In the genomic region with DNA sequence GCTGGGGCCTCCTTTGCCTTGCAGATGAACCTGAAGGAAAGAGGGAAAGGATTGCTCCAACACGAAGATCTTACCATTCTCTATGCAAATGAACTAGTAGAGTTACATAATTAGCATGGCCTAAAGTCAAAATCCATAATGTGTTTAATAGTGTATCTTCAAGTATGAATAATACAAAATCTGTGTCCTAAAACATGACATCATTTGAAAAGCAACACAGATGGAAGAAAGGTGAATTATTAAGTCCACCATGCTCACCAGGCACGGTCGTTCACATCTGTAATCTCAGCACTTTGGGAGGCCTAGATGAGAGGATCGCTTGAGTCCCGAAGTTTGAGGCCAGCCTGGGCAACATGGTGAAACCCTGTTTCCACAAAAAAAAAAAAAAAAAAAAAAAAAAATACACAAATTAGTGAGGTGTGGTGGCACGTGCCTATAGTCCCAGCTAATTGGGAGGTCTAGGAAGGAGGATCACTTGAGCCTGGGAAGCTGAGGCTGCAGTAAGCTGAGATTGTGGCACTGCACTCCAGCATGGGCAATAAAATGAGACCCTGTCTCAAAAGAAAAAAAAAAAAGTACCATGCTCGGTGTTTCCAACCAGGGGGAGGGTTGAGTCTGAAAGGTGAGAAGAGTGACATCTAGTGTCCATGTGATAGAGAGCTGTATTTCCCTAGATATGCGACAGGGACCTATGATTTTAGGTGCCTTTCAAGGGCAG, we compare ENCODE assay signal across 8 cellular contexts. TPM values are rescaled to one million over a fixed set of nuclear protein-coding genes. Genes with fewer than 3 reads are reported as not detected.
DNase-seq lines count a peak whose midpoint lies in the region; ATAC-seq and TF ChIP-seq lines count a peak whose summit lies in the region.

No MANE protein-coding gene starts in this region.

- no peak for ATAC-seq in GM21423 (IDR thresholded peaks at IDR 0.05; ENCODE audit: unreplicated experiment)

- peak overlapping the region; percentile 78 for H3K4me3 Mint-ChIP-seq in HFFc6

- DNase-seq in DMS153 treated with DMSO at 0.1 percent for 48 hours (lab: John Stamatoyannopoulos, UW; ENCODE audit: unreplicated experiment) (peak; percentile 13), HFFc6 (peak; percentile 48), NT2/D1 (ENCODE audit: low read depth, low spot score) (peak; percentile 42), cardiac fibroblast (ENCODE audit: low read depth in 2 of 2) (peak; percentile 63 to 68), posterior vena cava (ENCODE audit: low spot score) (no peak)
- DNase-seq in activated naive CD4-positive, alpha-beta T cell treated with Interleukin-2 at 50 U/mL for 16 hours: no peak

- no peaks in the 10 kb centered on the region for H3K36me3 Mint-ChIP-seq in HFFc6 (ENCODE audit: low read depth)

- no peak overlapping the region for H3K27ac ChIP-seq in liver (ENCODE audit: low read depth in 1 of 2, low read length in 2 of 2)

- H3K4me1 Mint-ChIP-seq in HFFc6 (ENCODE audit: low read depth): peaks cover 9% of the 10 kb centered on the region; the same call in 1 of the 2 replicates

- no peaks in the 10 kb centered on the region for H3K27me3 ChIP-seq in NT2/D1 (ENCODE audit: insufficient read depth, insufficient read length)
- no peaks in the 10 kb centered on the region for H3K27me3 ChIP-seq in liver (ENCODE audit: control insufficient read depth in 4 of 4, insufficient read depth in 4 of 4, low read length in 3 of 4)

- peak; percentile 76 to 83 for TF ChIP-seq RAD21 in liver (IDR thresholded peaks at IDR 0.05)

- WGBS in liver: 43% methylated on average over 8 of the region's 8 CpGs

- H3K36me3 ChIP-seq in NT2/D1 (ENCODE audit: insufficient read depth, insufficient read length, low read length) (no peaks in the 10 kb centered on the region), liver (ENCODE audit: control insufficient read depth in 4 of 4, insufficient read depth in 3 of 4, low read depth in 1 of 4, low read length in 3 of 4) (no peaks in the 10 kb centered on the region)

- TF ChIP-seq CTCF in HFFc6 (IDR thresholded peaks at IDR 0.05): peak; percentile 80
- peak; percentile 65 for TF ChIP-seq CTCF in cardiac fibroblast (IDR thresholded peaks at IDR 0.05; ENCODE audit: low read depth, low read length)
- peak; percentile 60 for TF ChIP-seq CTCF in liver (IDR thresholded peaks at IDR 0.05; ENCODE audit: low read depth, low read length, missing input control)

- no peaks in the 10 kb centered on the region for H3K9me3 ChIP-seq in NT2/D1 (ENCODE audit: insufficient read depth, low read length)
- H3K9me3 ChIP-seq in liver (ENCODE audit: control insufficient read depth in 4 of 4, low read length in 3 of 4): no peaks in the 10 kb centered on the region

- H3K4me1 ChIP-seq in NT2/D1 (ENCODE audit: insufficient read depth, insufficient read length) (peaks cover 4% of the 10 kb centered on the region), liver (ENCODE audit: control insufficient read depth in 4 of 4, insufficient read depth in 4 of 4, low read length in 3 of 4) (no peaks in the 10 kb centered on the region)

- H3K4me3 ChIP-seq in NT2/D1 (ENCODE audit: insufficient read length, low read depth) (no peak overlapping the region), cardiac fibroblast (replicated peaks in 1 of 2; ENCODE audit: low read depth in 2 of 2, low read length in 2 of 2) (no peak overlapping the region), liver (ENCODE audit: low read depth in 1 of 3, low read length in 3 of 3) (no peak overlapping the region)

- no peak overlapping the region for H3K27ac Mint-ChIP-seq in HFFc6

- intact Hi-C loops in posterior vena cava (cut with DNase I): loop anchor here in 1 of 2 donors (1.0 kb wide), 1 partner anchor 35 kb away; no protein-coding TSS in a partner anchor

- peaks cover 18% of the 10 kb centered on the region for H3K27me3 Mint-ChIP-seq in HFFc6 (ENCODE audit: insufficient read depth)

- H3K9ac ChIP-seq in NT2/D1 (ENCODE audit: insufficient read length, low read depth): no peak overlapping the region
- H3K9ac ChIP-seq in liver (ENCODE audit: low read depth in 1 of 2, low read length in 2 of 2): no peak overlapping the region

- H3K9me3 Mint-ChIP-seq in HFFc6: no peaks in the 10 kb centered on the region

TF ChIP-seq in liver, 16 proteins besides CTCF, POLR2A, EP300 and RAD21:
- TF ChIP-seq NR2F2 (IDR thresholded peaks at IDR 0.05) (no peak), ZBTB33 (IDR thresholded peaks at IDR 0.05) (no peak), TAF1 (conservative IDR thresholded peaks at IDR 0.05) (no peak), FOXA1 (IDR thresholded peaks at IDR 0.05) (no peak), YY1 (IDR thresholded peaks at IDR 0.05) (no peak), HNF4A (conservative IDR thresholded peaks at IDR 0.05) (peak in 1 of 2 donors; percentile 17)
- TF ChIP-seq, protein P1, sequence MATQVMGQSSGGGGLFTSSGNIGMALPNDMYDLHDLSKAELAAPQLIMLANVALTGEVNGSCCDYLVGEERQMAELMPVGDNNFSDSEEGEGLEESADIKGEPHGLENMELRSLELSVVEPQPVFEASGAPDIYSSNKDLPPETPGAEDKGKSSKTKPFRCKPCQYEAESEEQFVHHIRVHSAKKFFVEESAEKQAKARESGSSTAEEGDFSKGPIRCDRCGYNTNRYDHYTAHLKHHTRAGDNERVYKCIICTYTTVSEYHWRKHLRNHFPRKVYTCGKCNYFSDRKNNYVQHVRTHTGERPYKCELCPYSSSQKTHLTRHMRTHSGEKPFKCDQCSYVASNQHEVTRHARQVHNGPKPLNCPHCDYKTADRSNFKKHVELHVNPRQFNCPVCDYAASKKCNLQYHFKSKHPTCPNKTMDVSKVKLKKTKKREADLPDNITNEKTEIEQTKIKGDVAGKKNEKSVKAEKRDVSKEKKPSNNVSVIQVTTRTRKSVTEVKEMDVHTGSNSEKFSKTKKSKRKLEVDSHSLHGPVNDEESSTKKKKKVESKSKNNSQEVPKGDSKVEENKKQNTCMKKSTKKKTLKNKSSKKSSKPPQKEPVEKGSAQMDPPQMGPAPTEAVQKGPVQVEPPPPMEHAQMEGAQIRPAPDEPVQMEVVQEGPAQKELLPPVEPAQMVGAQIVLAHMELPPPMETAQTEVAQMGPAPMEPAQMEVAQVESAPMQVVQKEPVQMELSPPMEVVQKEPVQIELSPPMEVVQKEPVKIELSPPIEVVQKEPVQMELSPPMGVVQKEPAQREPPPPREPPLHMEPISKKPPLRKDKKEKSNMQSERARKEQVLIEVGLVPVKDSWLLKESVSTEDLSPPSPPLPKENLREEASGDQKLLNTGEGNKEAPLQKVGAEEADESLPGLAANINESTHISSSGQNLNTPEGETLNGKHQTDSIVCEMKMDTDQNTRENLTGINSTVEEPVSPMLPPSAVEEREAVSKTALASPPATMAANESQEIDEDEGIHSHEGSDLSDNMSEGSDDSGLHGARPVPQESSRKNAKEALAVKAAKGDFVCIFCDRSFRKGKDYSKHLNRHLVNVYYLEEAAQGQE (IDR thresholded peaks at IDR 0.05): no peak
- TF ChIP-seq, protein P2, sequence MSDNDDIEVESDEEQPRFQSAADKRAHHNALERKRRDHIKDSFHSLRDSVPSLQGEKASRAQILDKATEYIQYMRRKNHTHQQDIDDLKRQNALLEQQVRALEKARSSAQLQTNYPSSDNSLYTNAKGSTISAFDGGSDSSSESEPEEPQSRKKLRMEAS (IDR thresholded peaks at IDR 0.05): no peak

RNA-seq across cellular contexts. Expression of gene VWA3A, which starts 6.4 kb away (rescaled TPM):
- total RNA-seq in HFFc6 (2021; fragmentation: NEBNext Ultra II Directional; extraction: Animal tissue kit (Norgen Biotek cat#: 25700)): under 1 TPM in 2 of 6 experiments, not detected in 4; 0.09 to 0.41 TPM
- total RNA-seq in liver (under 1 TPM; 0.05 to 0.17 TPM), posterior vena cava (not detected)
- polyA plus RNA-seq in liver: not detected

Comparison
In these comparisons a context has a peak if more than half of its experiments do, and no peak if none do; other contexts are left out.
1. DNase-seq: peak in DMS153 treated with DMSO at 0.1 percent for 48 hours (single experiment), HFFc6 (single experiment), NT2/D1 (single experiment) and cardiac fibroblast (2 of 2); none in posterior vena cava (single experiment) and activated naive CD4-positive, alpha-beta T cell treated with Interleukin-2 at 50 U/mL for 16 hours (single experiment).
2. Peak in every context shown above with its lines, with median percentiles within 50 percentile points of each other: CTCF ChIP-seq.